6 cellular contexts compared by ENCODE assay signal in the genomic region with DNA sequence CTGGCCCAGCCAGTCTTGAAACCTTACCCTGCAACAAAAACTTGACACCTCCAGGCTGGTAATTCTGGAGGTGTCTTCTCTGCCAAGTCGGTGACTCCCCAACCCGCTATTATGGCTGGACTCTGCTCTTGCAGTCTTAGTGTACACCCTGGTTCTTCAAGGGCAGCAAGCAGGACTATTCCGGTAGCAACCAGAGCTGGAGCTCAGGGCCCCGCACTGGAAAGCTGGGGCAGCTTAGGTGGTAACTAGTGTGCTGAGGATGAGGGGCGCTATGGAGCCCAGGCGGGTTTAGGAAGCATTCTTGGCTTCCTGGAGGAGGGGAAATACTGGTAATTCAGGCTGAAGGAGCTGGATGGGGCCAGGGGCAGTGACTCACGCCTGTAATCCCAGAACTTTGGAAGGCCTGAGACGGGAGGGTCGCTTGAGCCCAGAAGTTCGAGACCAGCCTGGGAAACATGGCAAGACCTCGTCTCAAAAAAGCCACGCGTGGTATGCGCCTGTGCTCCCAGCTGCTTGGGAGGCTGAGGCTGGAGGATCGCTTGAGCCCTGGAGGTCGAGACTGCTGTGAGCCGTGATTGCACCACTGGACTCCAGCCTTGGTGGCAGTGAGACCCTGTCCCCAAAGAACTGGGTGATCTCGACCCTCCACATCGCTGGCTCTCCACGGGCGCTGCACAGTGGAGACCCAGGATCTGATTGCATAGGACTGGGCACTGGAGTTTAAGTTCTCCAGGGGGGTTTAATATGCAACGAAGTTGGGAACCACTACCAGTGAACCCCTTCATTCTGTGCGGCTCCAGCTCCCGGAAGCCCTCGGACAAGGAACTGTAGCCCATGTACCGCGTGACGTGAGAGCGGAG. TPM values are rescaled to one million over a fixed set of nuclear protein-coding genes. Genes with fewer than 3 reads are reported as not detected.
A peak's percentile ranks its signal among the peaks of the same experiment; 100 is the strongest.
DNase-seq lines count a peak whose midpoint lies in the region; ATAC-seq, FAIRE-seq and TF ChIP-seq lines count a peak whose summit lies in the region.

No MANE protein-coding gene starts in this region.

- H3K4me3 Mint-ChIP-seq in activated naive CD8-positive, alpha-beta T cell, result peak overlapping the region; percentile 72
- peak overlapping the region; percentile 72 for H3K4me3 Mint-ChIP-seq in mesothelial cell of epicardium

- H3K9me3 Mint-ChIP-seq in activated naive CD8-positive, alpha-beta T cell (ENCODE audit: low read depth), result no peaks in the 10 kb centered on the region
- no peaks in the 10 kb centered on the region for H3K9me3 Mint-ChIP-seq in mesothelial cell of epicardium

- no peak for DNase-seq in mesothelial cell of epicardium (ENCODE audit: low spot score in 2 of 2, unreplicated experiment in 2 of 2)
- no peak for DNase-seq in GDM1 (lab: John Stamatoyannopoulos, UW)

- no peak overlapping the region for H3K27ac Mint-ChIP-seq in activated naive CD8-positive, alpha-beta T cell
- H3K27ac Mint-ChIP-seq in mesothelial cell of epicardium, result no peak overlapping the region

- H3K36me3 Mint-ChIP-seq in activated naive CD8-positive, alpha-beta T cell, result peaks cover 3% of the 10 kb centered on the region
- H3K36me3 Mint-ChIP-seq in mesothelial cell of epicardium, result peaks cover 5% of the 10 kb centered on the region

- FAIRE-seq in G401.6 (lab: Jason Lieb, UNC), result peak; percentile 94

- ATAC-seq in GM18870 (IDR thresholded peaks at IDR 0.05; ENCODE audit: unreplicated experiment), result no peak
- ATAC-seq in HG03025 (IDR thresholded peaks at IDR 0.05; ENCODE audit: low FRiP score, unreplicated experiment), result no peak

- no peak for TF ChIP-seq CTCF in mesothelial cell of epicardium (IDR thresholded peaks at IDR 0.05; ENCODE audit: unreplicated experiment)

- peaks cover 10% of the 10 kb centered on the region for H3K4me1 Mint-ChIP-seq in activated naive CD8-positive, alpha-beta T cell (ENCODE audit: low read depth)
- peaks cover 7% of the 10 kb centered on the region for H3K4me1 Mint-ChIP-seq in mesothelial cell of epicardium

- peaks cover 8% of the 10 kb centered on the region for H3K27me3 Mint-ChIP-seq in activated naive CD8-positive, alpha-beta T cell
- H3K27me3 Mint-ChIP-seq in mesothelial cell of epicardium (ENCODE audit: low read depth), result peaks cover 12% of the 10 kb centered on the region

RNA-seq across cellular contexts. Expression of a gene that starts 10.6 kb away (rescaled TPM):
- 2.4 to 3.2 TPM (median 2.5 TPM) in 3 replicates for total RNA-seq in mesothelial cell of epicardium

RNA-seq across cellular contexts. Expression of a gene that starts 25.6 kb away (rescaled TPM):
- total RNA-seq in mesothelial cell of epicardium, result 92.3 to 101 TPM (median 97.3 TPM) in 3 replicates

RNA-seq across cellular contexts. Expression of a gene that starts 39.3 kb away (rescaled TPM):
- 72.3 to 78.5 TPM (median 75.1 TPM) in 3 replicates for total RNA-seq in mesothelial cell of epicardium

RNA-seq across cellular contexts. Expression of a gene that starts 45.4 kb away (rescaled TPM):
- total RNA-seq in mesothelial cell of epicardium, result 19.7 to 22.8 TPM (median 22.0 TPM) in 3 replicates

RNA-seq across cellular contexts. Expression of a gene that starts 58.5 kb away (rescaled TPM):
- total RNA-seq in mesothelial cell of epicardium, result 0.72 to 1.1 TPM (median 0.88 TPM) in 3 replicates
